23 cellular contexts compared by ENCODE assay signal in the genomic region with DNA sequence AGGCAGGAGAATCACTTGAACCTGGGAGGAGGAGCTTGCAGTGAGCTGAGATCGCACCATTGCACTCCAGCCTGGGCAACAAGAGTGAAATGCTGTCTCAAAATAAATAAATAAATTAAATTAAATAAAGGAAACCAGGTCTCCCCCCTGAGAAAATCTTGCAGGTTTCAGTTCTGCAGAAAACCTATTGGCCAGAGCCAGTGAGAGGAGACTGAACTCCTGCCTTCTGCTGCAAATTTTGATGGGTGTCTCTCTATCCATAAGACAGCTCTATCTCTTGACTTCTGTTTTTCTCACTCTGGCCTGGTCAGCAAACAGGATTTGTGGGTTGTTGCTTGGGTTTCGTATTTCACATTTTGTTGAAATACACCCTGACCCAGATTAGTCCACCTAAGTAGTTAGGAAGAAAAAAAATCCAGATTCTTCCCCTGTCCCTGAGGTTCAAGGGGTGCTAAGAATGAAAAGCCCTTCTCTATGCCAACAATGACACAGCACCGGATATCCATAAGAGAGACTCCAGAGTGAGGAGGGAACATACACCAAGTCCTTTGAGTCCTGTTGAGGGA.
A peak's percentile ranks its signal among the peaks of the same experiment; 100 is the strongest.
DNase-seq lines count a peak whose midpoint lies in the region; ATAC-seq and TF ChIP-seq lines count a peak whose summit lies in the region.
"Had no signal": no experiment of that assay in that cellular context is flagged by ENCODE, and none has a peak within 500 bp of the region (broad histone marks: within the 10 kb centered on the region; RNA-seq: fewer than 3 reads in every experiment).

No MANE protein-coding gene starts in this region.

- no peak overlapping the region for H3K27ac Mint-ChIP-seq in activated CD8-positive, alpha-beta memory T cell treated with anti-CD3 and anti-CD28 coated beads, Interleukin-2, amount 10 ng/mL, durations not matched to agents 7 days and 5 days
- peak overlapping the region; percentile 5 for H3K27ac Mint-ChIP-seq in activated B cell treated with CpG ODN at 0.5 μM for 24 hours
- no peak overlapping the region for H3K27ac Mint-ChIP-seq in memory B cell
- H3K27ac Mint-ChIP-seq in naive thymus-derived CD4-positive, alpha-beta T cell: no peak overlapping the region

- H3K4me3 Mint-ChIP-seq in activated CD8-positive, alpha-beta memory T cell treated with anti-CD3 and anti-CD28 coated beads, Interleukin-2, amount 10 ng/mL, durations not matched to agents 7 days and 5 days: no peak overlapping the region
- H3K4me3 Mint-ChIP-seq in activated B cell treated with CpG ODN at 0.5 μM for 24 hours (no peak overlapping the region), memory B cell (no peak overlapping the region)
- H3K4me3 Mint-ChIP-seq in naive thymus-derived CD4-positive, alpha-beta T cell: no peak overlapping the region

- H3K4me3 ChIP-seq in naive thymus-derived CD4-positive, alpha-beta T cell (ENCODE audit: low read length): no peak overlapping the region

- POLR2A ChIA-PET in activated B cell treated with CpG ODN at 0.5 μM for 24 hours (lab: Charles Lee): interaction anchor here (0.6 to 3.9 kb wide), 4 partner anchors 9 to 81 kb away, joined by 3 to 27 read pairs (median 3); no protein-coding TSS in a partner anchor
- POLR2A ChIA-PET in naive thymus-derived CD4-positive, alpha-beta T cell (lab: Charles Lee): no interaction called here

- no peaks in the 10 kb centered on the region for H3K36me3 Mint-ChIP-seq in activated CD8-positive, alpha-beta memory T cell treated with anti-CD3 and anti-CD28 coated beads, Interleukin-2, amount 10 ng/mL, durations not matched to agents 7 days and 5 days
- H3K36me3 Mint-ChIP-seq in activated B cell treated with CpG ODN at 0.5 μM for 24 hours (ENCODE audit: low read depth): no peaks in the 10 kb centered on the region
- H3K36me3 Mint-ChIP-seq in memory B cell: peaks cover 2% of the 10 kb centered on the region
- H3K36me3 Mint-ChIP-seq in naive thymus-derived CD4-positive, alpha-beta T cell: peaks cover 0 to 10% (median 4%) of the 10 kb centered on the region in 5 donors

- peaks cover 6% of the 10 kb centered on the region for H3K27me3 Mint-ChIP-seq in activated CD8-positive, alpha-beta memory T cell treated with anti-CD3 and anti-CD28 coated beads, Interleukin-2, amount 10 ng/mL, durations not matched to agents 7 days and 5 days
- H3K27me3 Mint-ChIP-seq in activated B cell treated with CpG ODN at 0.5 μM for 24 hours: no peaks in the 10 kb centered on the region
- H3K27me3 Mint-ChIP-seq in memory B cell: no peaks in the 10 kb centered on the region
- H3K27me3 Mint-ChIP-seq in naive thymus-derived CD4-positive, alpha-beta T cell: peaks cover 0 to 6% (median 0%) of the 10 kb centered on the region in 5 donors

- no peak overlapping the region for H3K27ac ChIP-seq in naive thymus-derived CD4-positive, alpha-beta T cell (ENCODE audit: low read depth, low read length)
- H3K27ac ChIP-seq: 22Rv1 had no signal

- intact Hi-C loops in activated B cell treated with CpG ODN at 0.5 μM for 24 hours (cut with micrococcal nuclease): loop anchor here (1.0 kb wide), 1 partner anchor 11 kb away; no protein-coding TSS in a partner anchor
- intact Hi-C loops in naive thymus-derived CD4-positive, alpha-beta T cell (cut with micrococcal nuclease): no loop called here

- no peak for TF ChIP-seq CTCF in activated B cell treated with CpG ODN at 0.5 μM for 24 hours (IDR thresholded peaks at IDR 0.05)

- CTCF ChIA-PET in activated CD8-positive, alpha-beta memory T cell treated with anti-CD3 and anti-CD28 coated beads, Interleukin-2, amount 10 ng/mL, durations not matched to agents 7 days and 5 days (lab: Charles Lee): no interaction called here
- CTCF ChIA-PET in activated B cell treated with CpG ODN at 0.5 μM for 24 hours (lab: Charles Lee): no interaction called here
- CTCF ChIA-PET in naive thymus-derived CD4-positive, alpha-beta T cell (lab: Charles Lee): interaction anchor here (0.8 kb wide), 1 partner anchor 108 kb away, joined by 4 read pairs; no protein-coding TSS in a partner anchor

- ATAC-seq in activated CD8-positive, alpha-beta memory T cell treated with anti-CD3 and anti-CD28 coated beads, Interleukin-2, amount 10 ng/mL, durations not matched to agents 7 days and 5 days: no peak
- ATAC-seq in activated B cell treated with CpG ODN at 0.5 μM for 24 hours (ENCODE audit: low read depth) (peak; percentile 93), memory B cell (ENCODE audit: low read depth) (peak; percentile 91), HG02852 (IDR thresholded peaks at IDR 0.05; ENCODE audit: unreplicated experiment) (no peak)
- no peak for ATAC-seq in naive thymus-derived CD4-positive, alpha-beta T cell

- no peaks in the 10 kb centered on the region for H3K9me3 Mint-ChIP-seq in activated CD8-positive, alpha-beta memory T cell treated with anti-CD3 and anti-CD28 coated beads, Interleukin-2, amount 10 ng/mL, durations not matched to agents 7 days and 5 days (ENCODE audit: low read depth)
- H3K9me3 Mint-ChIP-seq in activated B cell treated with CpG ODN at 0.5 μM for 24 hours: peaks cover 4% of the 10 kb centered on the region
- no peaks in the 10 kb centered on the region for H3K9me3 Mint-ChIP-seq in memory B cell
- peaks cover 0 to 13% (median 6%) of the 10 kb centered on the region in 11 donors for H3K9me3 Mint-ChIP-seq in naive thymus-derived CD4-positive, alpha-beta T cell

- H3K4me1 Mint-ChIP-seq in activated CD8-positive, alpha-beta memory T cell treated with anti-CD3 and anti-CD28 coated beads, Interleukin-2, amount 10 ng/mL, durations not matched to agents 7 days and 5 days: no peaks in the 10 kb centered on the region
- H3K4me1 Mint-ChIP-seq in activated B cell treated with CpG ODN at 0.5 μM for 24 hours: peaks cover 28% of the 10 kb centered on the region
- peaks cover 11% of the 10 kb centered on the region for H3K4me1 Mint-ChIP-seq in memory B cell
- H3K4me1 Mint-ChIP-seq in naive thymus-derived CD4-positive, alpha-beta T cell: peaks cover 0 to 19% (median 2%) of the 10 kb centered on the region in 7 donors

- peak; percentile 3 for DNase-seq in activated CD8-positive, alpha-beta memory T cell treated with anti-CD3 and anti-CD28 coated beads for 24 hours
- DNase-seq in activated CD8-positive, alpha-beta memory T cell treated with anti-CD3 and anti-CD28 coated beads, Interleukin-2, amount 10 ng/mL, durations not matched to agents 7 days and 5 days: no peak
- DNase-seq in activated B cell treated with CpG ODN at 0.5 μM for 24 hours: no peak
- peak in 1 of 2 donors; percentile 21 for DNase-seq in memory B cell (ENCODE audit: low spot score in 2 of 2)
- no peak for DNase-seq in naive thymus-derived CD4-positive, alpha-beta T cell
- no peak for DNase-seq in ecto neural progenitor cell (ENCODE audit: low spot score)
- no peak for DNase-seq in NCI-H1930 (lab: John Stamatoyannopoulos, UW)
- DNase-seq: Calu3, DMS153, DND-41, HCEC 1CT, Karpas-422, NCI-H1105, NCI-H1436 treated with DMSO at 0.1 percent for 48 hours, NCI-H187 treated with DMSO at 0.1 percent for 48 hours, NCI-H2107, NCI-H524, NCI-H774, OCI-M1, SK-N-SH, SW 1271 had no signal

- H3K27me3 ChIP-seq in naive thymus-derived CD4-positive, alpha-beta T cell (ENCODE audit: control insufficient read depth in 2 of 2, insufficient read depth in 2 of 2, low read length in 2 of 2): no peaks in the 10 kb centered on the region

- no peaks in the 10 kb centered on the region for H3K9me3 ChIP-seq in naive thymus-derived CD4-positive, alpha-beta T cell (ENCODE audit: control insufficient read depth in 2 of 3, low read length in 3 of 3)
- H3K9me3 ChIP-seq: SK-N-SH had no signal

- no peaks in the 10 kb centered on the region for H3K4me1 ChIP-seq in naive thymus-derived CD4-positive, alpha-beta T cell (ENCODE audit: control insufficient read depth in 2 of 2, insufficient read depth in 2 of 2, low read length in 2 of 2)

- no peaks in the 10 kb centered on the region for H3K36me3 ChIP-seq in naive thymus-derived CD4-positive, alpha-beta T cell (ENCODE audit: control insufficient read depth in 2 of 3, insufficient read depth in 3 of 3, low read length in 3 of 3)

Comparison
In these comparisons a context has a peak if more than half of its experiments do, and no peak if none do; other contexts are left out.
1. ATAC-seq: peak in activated B cell treated with CpG ODN at 0.5 μM for 24 hours (single experiment) and memory B cell (single experiment); none in activated CD8-positive, alpha-beta memory T cell treated with anti-CD3 and anti-CD28 coated beads, Interleukin-2, amount 10 ng/mL, durations not matched to agents 7 days and 5 days (single experiment), HG02852 (single experiment) and naive thymus-derived CD4-positive, alpha-beta T cell (single experiment).